In the genomic region with DNA sequence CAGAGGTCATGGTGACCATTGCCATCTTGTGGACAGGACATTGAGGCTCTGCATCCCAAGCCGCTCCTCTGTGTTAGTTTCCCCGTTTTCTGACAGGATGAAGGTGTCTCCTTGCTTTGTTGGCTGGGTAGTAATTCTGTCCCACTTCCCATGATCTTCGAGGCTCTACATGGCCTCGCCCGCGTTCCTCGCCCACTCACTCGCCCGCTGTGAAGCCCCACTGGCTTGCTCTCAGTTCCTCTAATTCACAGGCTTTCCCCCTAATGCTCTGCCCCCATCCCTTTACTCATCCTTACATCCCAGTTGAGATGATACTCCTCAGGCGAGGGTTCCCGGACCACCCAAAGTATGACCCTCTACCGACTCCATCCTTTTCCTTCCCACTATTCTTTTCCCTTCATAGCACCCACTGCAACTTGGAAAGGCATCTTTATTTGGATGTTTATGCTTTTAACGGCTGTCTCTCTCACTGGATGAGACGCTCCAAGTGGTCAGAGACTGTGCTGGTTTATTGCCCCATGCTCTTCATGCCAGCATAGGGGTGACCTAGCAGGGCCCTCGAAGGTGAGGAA, we compare ENCODE assay signal across 8 cellular contexts. TPM values are rescaled to one million over a fixed set of nuclear protein-coding genes. Genes with fewer than 3 reads are reported as not detected.
DNase-seq lines count a peak whose midpoint lies in the region; ATAC-seq and TF ChIP-seq lines count a peak whose summit lies in the region.

No MANE protein-coding gene starts in this region.

- no peak for TF ChIP-seq CTCF in AG04450 (IDR thresholded peaks at IDR 0.05; ENCODE audit: low read depth, low read length)
- TF ChIP-seq CTCF in neural crest cell (conservative IDR thresholded peaks at IDR 0.05), result peak; percentile 10

- H3K27ac ChIP-seq in AG04450 (ENCODE audit: low read depth, low read length), result peak overlapping the region; percentile 39
- peak overlapping the region; percentile 91 for H3K27ac ChIP-seq in HUES48 (ENCODE audit: low read depth, low read length)

- H3K36me3 ChIP-seq in HUES48 (ENCODE audit: control insufficient read depth, insufficient read depth, low read length), result peaks cover 54% of the 10 kb centered on the region

- H3K9me3 ChIP-seq in AG04450 (ENCODE audit: control insufficient read depth, insufficient read depth, low read length), result no peaks in the 10 kb centered on the region; the same call in 1 of the 2 replicates
- H3K9me3 ChIP-seq in HUES48 (ENCODE audit: control insufficient read depth, insufficient read depth, low read length), result no peaks in the 10 kb centered on the region

- H3K4me3 ChIP-seq in AG04450 (ENCODE audit: low read depth, low read length) (peak overlapping the region; percentile 95), HUES48 (ENCODE audit: low read depth, low read length) (peak overlapping the region; percentile 71)

- peak; percentile 10 for ATAC-seq in GM19438 (IDR thresholded peaks at IDR 0.05; ENCODE audit: low read depth, unreplicated experiment)
- peak; percentile 7 for ATAC-seq in central memory CD8-positive, alpha-beta T cell (replicated peaks; ENCODE audit: extremely low read depth, poor library complexity, severe bottlenecking)

- H3K4me1 Mint-ChIP-seq in central memory CD8-positive, alpha-beta T cell, result peaks cover 65% of the 10 kb centered on the region
- H3K4me1 Mint-ChIP-seq in neural crest cell, result peaks cover 53% of the 10 kb centered on the region

- H3K27me3 Mint-ChIP-seq in central memory CD8-positive, alpha-beta T cell, result no peaks in the 10 kb centered on the region
- peaks cover 28% of the 10 kb centered on the region for H3K27me3 Mint-ChIP-seq in neural crest cell (ENCODE audit: low read depth)

- in situ Hi-C loops in G401 (cut with HindIII; ENCODE audit: low sequenced_read_pairs), result loop anchor here (5.0 to 10.0 kb wide), 2 partner anchors 79 to 163 kb away; no protein-coding TSS in a partner anchor

- H3K4me3 Mint-ChIP-seq in central memory CD8-positive, alpha-beta T cell, result peak overlapping the region; percentile 85
- peak overlapping the region; percentile 90 for H3K4me3 Mint-ChIP-seq in neural crest cell

- H3K27me3 ChIP-seq in AG04450 (ENCODE audit: control insufficient read depth, insufficient read depth, low read length), result no peaks in the 10 kb centered on the region
- no peaks in the 10 kb centered on the region for H3K27me3 ChIP-seq in HUES48 (ENCODE audit: control insufficient read depth, insufficient read depth, low read length)

- no peaks in the 10 kb centered on the region for H3K9me3 Mint-ChIP-seq in central memory CD8-positive, alpha-beta T cell
- no peaks in the 10 kb centered on the region for H3K9me3 Mint-ChIP-seq in neural crest cell

- H3K4me1 ChIP-seq in HUES48 (ENCODE audit: control insufficient read depth, insufficient read depth, low read length), result peaks cover 5% of the 10 kb centered on the region; the same call in 1 of the 2 replicates

- H3K36me3 Mint-ChIP-seq in central memory CD8-positive, alpha-beta T cell (ENCODE audit: insufficient read depth), result peaks cover 59% of the 10 kb centered on the region
- peaks cover 23% of the 10 kb centered on the region for H3K36me3 Mint-ChIP-seq in neural crest cell (ENCODE audit: low read depth)

- peak overlapping the region; percentile 64 for H3K27ac Mint-ChIP-seq in central memory CD8-positive, alpha-beta T cell (ENCODE audit: low read depth)
- peak overlapping the region; percentile 97 for H3K27ac Mint-ChIP-seq in neural crest cell (ENCODE audit: unreplicated experiment)

- peak overlapping the region; percentile 60; the same call in 1 of the 2 replicates for H3K9ac ChIP-seq in HUES48 (ENCODE audit: low read depth, low read length)

- DNase-seq in AG04450 (ENCODE audit: low read depth, low spot score) (no peak), neural crest cell (ENCODE audit: low read depth, low spot score) (no peak), T-helper 9 cell (no peak), NCI-H187 treated with DMSO at 0.1 percent for 48 hours (lab: John Stamatoyannopoulos, UW) (no peak), G401 (ENCODE audit: low spot score) (no peak)
- DNase-seq in central memory CD8-positive, alpha-beta T cell (ENCODE audit: low spot score in 2 of 2), result no peak

- CTCF ChIA-PET in AG04450 (lab: Charles Lee), result interaction anchor here (0.5 to 3.0 kb wide), 4 partner anchors 9 to 51 kb away, joined by 3 to 18 read pairs (median 5); partner anchors contain the start of gene NFKBIE

- POLR2A ChIA-PET in AG04450 (lab: Yijun Ruan, JAX), result interaction anchor here (1.5 to 3.6 kb wide), 2 partner anchors 11 to 85 kb away, joined by 6 to 107 read pairs; partner anchors contain the start of gene HSP90AB1

RNA-seq across cellular contexts. Expression of gene SLC35B2, which starts 0.5 kb away (rescaled TPM):
- 83.5 and 107 TPM in 2 replicates for polyA plus RNA-seq in AG04450 (2011; rRNA removed)
- 55.7 and 76.1 TPM in 2 replicates for polyA minus RNA-seq in AG04450 (2011; rRNA and poly(A)+ RNA removed)
- total RNA-seq in neural crest cell, result 70.5 and 77.7 TPM in 2 replicates
- 73.4 and 80.4 TPM in 2 replicates for total RNA-seq in G401 (2014; rRNA removed; shearing (Covaris generic))

RNA-seq across cellular contexts. Expression of gene NFKBIE, which starts 7.5 kb away (rescaled TPM):
- 13.7 and 17.0 TPM in 2 replicates for polyA plus RNA-seq in AG04450 (2011; rRNA removed)
- 6.4 and 9.4 TPM in 2 replicates for polyA minus RNA-seq in AG04450 (2011; rRNA and poly(A)+ RNA removed)
- 16.1 and 20.2 TPM in 2 replicates for total RNA-seq in neural crest cell
- 27.7 and 58.6 TPM in 2 replicates for total RNA-seq in G401 (2014; rRNA removed; shearing (Covaris generic))

RNA-seq across cellular contexts. Expression of gene HSP90AB1, which starts 10.9 kb away (rescaled TPM):
- polyA plus RNA-seq in AG04450 (2011; rRNA removed), result 792 and 943 TPM in 2 replicates
- polyA minus RNA-seq in AG04450 (2011; rRNA and poly(A)+ RNA removed), result 662 and 748 TPM in 2 replicates
- 1,508 and 1,541 TPM in 2 replicates for total RNA-seq in neural crest cell
- total RNA-seq in G401 (2014; rRNA removed; shearing (Covaris generic)), result 1,050 and 1,370 TPM in 2 replicates

RNA-seq across cellular contexts. Expression of gene TMEM151B, which starts 12.4 kb away (rescaled TPM):
- not detected in 2 replicates for polyA plus RNA-seq in AG04450 (2011; rRNA removed)
- not detected in 2 replicates for polyA minus RNA-seq in AG04450 (2011; rRNA and poly(A)+ RNA removed)
- 19.0 and 21.2 TPM in 2 replicates for total RNA-seq in neural crest cell
- 14.3 and 14.6 TPM in 2 replicates for total RNA-seq in G401 (2014; rRNA removed; shearing (Covaris generic))

RNA-seq across cellular contexts. Expression of gene SLC29A1, which starts 34.4 kb away (rescaled TPM):
- polyA plus RNA-seq in AG04450 (2011; rRNA removed), result 13.2 and 14.9 TPM in 2 replicates
- polyA minus RNA-seq in AG04450 (2011; rRNA and poly(A)+ RNA removed), result 15.6 and 19.6 TPM in 2 replicates
- total RNA-seq in neural crest cell, result 54.8 and 55.0 TPM in 2 replicates
- 40.1 and 46.1 TPM in 2 replicates for total RNA-seq in G401 (2014; rRNA removed; shearing (Covaris generic))
